14 cellular contexts compared by ENCODE assay signal in the genomic region with DNA sequence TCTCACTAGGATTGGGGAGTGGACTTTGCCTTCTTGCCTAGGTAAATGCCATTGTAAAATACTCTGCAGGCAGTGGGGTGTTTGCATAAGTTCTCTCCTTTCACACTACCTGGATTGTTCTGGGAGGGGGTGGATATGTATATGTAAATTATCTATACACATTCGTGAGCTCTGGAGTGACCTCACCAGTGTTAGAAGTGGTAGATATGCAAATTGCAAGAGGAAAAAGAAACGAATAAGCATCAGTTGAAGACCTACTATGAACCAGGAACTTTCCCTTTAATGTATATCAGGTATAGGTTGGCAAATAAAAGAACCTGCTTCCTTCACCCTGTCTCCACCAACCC. TPM values are rescaled to one million over a fixed set of nuclear protein-coding genes. Genes with fewer than 3 reads are reported as not detected.
A peak's percentile ranks its signal among the peaks of the same experiment; 100 is the strongest.
DNase-seq lines count a peak whose midpoint lies in the region; TF ChIP-seq lines count a peak whose summit lies in the region.
"Had no signal": no experiment of that assay in that cellular context is flagged by ENCODE, and none has a peak within 500 bp of the region (broad histone marks: within the 10 kb centered on the region; RNA-seq: fewer than 3 reads in every experiment).

No MANE protein-coding gene starts in this region.

- no peak overlapping the region for H3K27ac ChIP-seq in CD4-positive, alpha-beta memory T cell (ENCODE audit: low read depth, low read length)
- H3K27ac ChIP-seq: SJSA1 had no signal

- H3K36me3 Mint-ChIP-seq in CD4-positive, alpha-beta memory T cell = peaks cover 0 to 1% of the 10 kb centered on the region in 2 donors
- H3K36me3 Mint-ChIP-seq in activated T-helper 1 cell treated with anti-CD3 and anti-CD28 coated beads, Interleukin-12 subunit alpha, Interleukin-12 subunit beta, Interleukin-2, Interleukin-4 antibody, amounts not matched to agents 30 ng/mL and 10 ng/mL and 1 ng/mL, durations not matched to agents 14 hours and 24 hours and 36 hours (ENCODE audit: low read depth) = peaks cover 2% of the 10 kb centered on the region
- H3K36me3 Mint-ChIP-seq in mesothelial cell of epicardium = no peaks in the 10 kb centered on the region

- H3K4me1 ChIP-seq in CD4-positive, alpha-beta memory T cell (ENCODE audit: insufficient read depth, low read length) = peaks cover 10% of the 10 kb centered on the region

- peak overlapping the region in 7 of 8 donors; percentile 9 to 67 (median 44) for H3K4me3 Mint-ChIP-seq in CD4-positive, alpha-beta memory T cell
- peak overlapping the region; percentile 40 for H3K4me3 Mint-ChIP-seq in activated T-helper 1 cell treated with anti-CD3 and anti-CD28 coated beads, Interleukin-12 subunit alpha, Interleukin-12 subunit beta, Interleukin-2, Interleukin-4 antibody, amounts not matched to agents 30 ng/mL and 10 ng/mL and 1 ng/mL, durations not matched to agents 14 hours and 24 hours and 36 hours
- H3K4me3 Mint-ChIP-seq in mesothelial cell of epicardium = peak overlapping the region; percentile 95

- no peak for DNase-seq in CD4-positive, alpha-beta memory T cell
- DNase-seq in GM12865 (ENCODE audit: low read depth) = peak; percentile 28
- DNase-seq in activated T-helper 1 cell treated with anti-CD3 and anti-CD28 coated beads, Interleukin-12 subunit alpha, Interleukin-12 subunit beta, Interleukin-2, Interleukin-4 antibody, amounts not matched to agents 30 ng/mL and 10 ng/mL and 1 ng/mL, durations not matched to agents 14 hours and 24 hours and 36 hours (ENCODE audit: low spot score) = no peak
- DNase-seq in mesothelial cell of epicardium (ENCODE audit: low spot score in 2 of 2, unreplicated experiment in 2 of 2) = no peak
- DNase-seq in NCI-H128 (lab: John Stamatoyannopoulos, UW; ENCODE audit: unreplicated experiment) = no peak
- no peak for DNase-seq in amniotic stem cell (lab: John Stamatoyannopoulos, UW)
- DNase-seq in GF-D8 (lab: John Stamatoyannopoulos, UW) = no peak
- DNase-seq: effector memory CD4-positive, alpha-beta T cell; foreskin melanocyte; NCI-H1417 had no signal

- H3K9me3 Mint-ChIP-seq in CD4-positive, alpha-beta memory T cell = peaks cover 0 to 14% (median 7%) of the 10 kb centered on the region in 8 donors
- H3K9me3 Mint-ChIP-seq in activated T-helper 1 cell treated with anti-CD3 and anti-CD28 coated beads, Interleukin-12 subunit alpha, Interleukin-12 subunit beta, Interleukin-2, Interleukin-4 antibody, amounts not matched to agents 30 ng/mL and 10 ng/mL and 1 ng/mL, durations not matched to agents 14 hours and 24 hours and 36 hours = peaks cover 4% of the 10 kb centered on the region
- H3K9me3 Mint-ChIP-seq in mesothelial cell of epicardium = no peaks in the 10 kb centered on the region

- H3K9me3 ChIP-seq in CD4-positive, alpha-beta memory T cell (ENCODE audit: control insufficient read depth in 1 of 2, low read length in 2 of 2) = no peaks in the 10 kb centered on the region

- H3K36me3 ChIP-seq in CD4-positive, alpha-beta memory T cell (ENCODE audit: insufficient read depth, low read length) = no peaks in the 10 kb centered on the region

- no peak overlapping the region for H3K4me3 ChIP-seq in CD4-positive, alpha-beta memory T cell (ENCODE audit: low read length in 2 of 2)
- H3K4me3 ChIP-seq in GM12865 (ENCODE audit: low read depth, low read length) = no peak overlapping the region

- POLR2A ChIA-PET in CD4-positive, alpha-beta memory T cell (lab: Charles Lee; ENCODE audit: partially characterized antibody) = no interaction called here

- peaks cover 27% of the 10 kb centered on the region for H3K27me3 ChIP-seq in CD4-positive, alpha-beta memory T cell (ENCODE audit: insufficient read depth, low read length)

- peaks cover 8 to 11% (median 10%) of the 10 kb centered on the region in 4 donors for H3K4me1 Mint-ChIP-seq in CD4-positive, alpha-beta memory T cell
- H3K4me1 Mint-ChIP-seq in activated T-helper 1 cell treated with anti-CD3 and anti-CD28 coated beads, Interleukin-12 subunit alpha, Interleukin-12 subunit beta, Interleukin-2, Interleukin-4 antibody, amounts not matched to agents 30 ng/mL and 10 ng/mL and 1 ng/mL, durations not matched to agents 14 hours and 24 hours and 36 hours (ENCODE audit: low read depth) = peaks cover 11% of the 10 kb centered on the region
- H3K4me1 Mint-ChIP-seq in mesothelial cell of epicardium = peaks cover 33% of the 10 kb centered on the region

- no peak for TF ChIP-seq CTCF in GM12865 (IDR thresholded peaks at IDR 0.05; ENCODE audit: insufficient read depth, low read depth, low read length, missing control alignments)
- TF ChIP-seq CTCF in mesothelial cell of epicardium (IDR thresholded peaks at IDR 0.05; ENCODE audit: unreplicated experiment) = no peak

- H3K27ac Mint-ChIP-seq in CD4-positive, alpha-beta memory T cell = no peak overlapping the region
- no peak overlapping the region for H3K27ac Mint-ChIP-seq in activated T-helper 1 cell treated with anti-CD3 and anti-CD28 coated beads, Interleukin-12 subunit alpha, Interleukin-12 subunit beta, Interleukin-2, Interleukin-4 antibody, amounts not matched to agents 30 ng/mL and 10 ng/mL and 1 ng/mL, durations not matched to agents 14 hours and 24 hours and 36 hours
- no peak overlapping the region for H3K27ac Mint-ChIP-seq in mesothelial cell of epicardium

- H3K27me3 Mint-ChIP-seq in CD4-positive, alpha-beta memory T cell = peaks cover 49 to 51% of the 10 kb centered on the region in 2 donors
- peaks cover 79% of the 10 kb centered on the region for H3K27me3 Mint-ChIP-seq in activated T-helper 1 cell treated with anti-CD3 and anti-CD28 coated beads, Interleukin-12 subunit alpha, Interleukin-12 subunit beta, Interleukin-2, Interleukin-4 antibody, amounts not matched to agents 30 ng/mL and 10 ng/mL and 1 ng/mL, durations not matched to agents 14 hours and 24 hours and 36 hours (ENCODE audit: insufficient read depth)
- H3K27me3 Mint-ChIP-seq in mesothelial cell of epicardium (ENCODE audit: low read depth) = no peaks in the 10 kb centered on the region

- CTCF ChIA-PET in CD4-positive, alpha-beta memory T cell (lab: Charles Lee; ENCODE audit: partially characterized antibody) = no interaction called here

- intact Hi-C loops in CD4-positive, alpha-beta memory T cell (cut with micrococcal nuclease) = no loop called here
- intact Hi-C loops in activated T-helper 1 cell treated with anti-CD3 and anti-CD28 coated beads, Interleukin-12 subunit alpha, Interleukin-12 subunit beta, Interleukin-2, Interleukin-4 antibody, amounts not matched to agents 30 ng/mL and 10 ng/mL and 1 ng/mL, durations not matched to agents 14 hours and 24 hours and 36 hours (cut with micrococcal nuclease) = no loop called here

RNA-seq across cellular contexts. Expression of a gene that starts 1.5 kb away (rescaled TPM):
- 10 to 100 TPM; 22.7 to 24.1 TPM for total RNA-seq in CD4-positive, alpha-beta memory T cell
- 10 to 100 TPM in 1 of 2 donors, 1 to 10 TPM in 1; 7.9 to 19.1 TPM for polyA plus RNA-seq in CD4-positive, alpha-beta memory T cell
- 3.2 and 4.2 TPM in 2 replicates for total RNA-seq in activated T-helper 1 cell treated with anti-CD3 and anti-CD28 coated beads, Interleukin-12 subunit alpha, Interleukin-12 subunit beta, Interleukin-2, Interleukin-4 antibody, amounts not matched to agents 30 ng/mL and 10 ng/mL and 1 ng/mL, durations not matched to agents 14 hours and 24 hours and 36 hours
- total RNA-seq in mesothelial cell of epicardium = 48.2 to 52.5 TPM (median 52.3 TPM) in 3 replicates

RNA-seq across cellular contexts. Expression of a gene that starts 52.6 kb away (rescaled TPM):
- not detected for total RNA-seq in CD4-positive, alpha-beta memory T cell
- not detected for polyA plus RNA-seq in CD4-positive, alpha-beta memory T cell
- total RNA-seq in activated T-helper 1 cell treated with anti-CD3 and anti-CD28 coated beads, Interleukin-12 subunit alpha, Interleukin-12 subunit beta, Interleukin-2, Interleukin-4 antibody, amounts not matched to agents 30 ng/mL and 10 ng/mL and 1 ng/mL, durations not matched to agents 14 hours and 24 hours and 36 hours = not detected in 2 replicates
- total RNA-seq in mesothelial cell of epicardium = not detected in 3 replicates
- total RNA-seq: HT1080, myocyte, SJSA1 had no signal
- polyA plus RNA-seq: keratinocyte had no signal

Comparison
In these comparisons a context has a peak if more than half of its experiments do, and no peak if none do; other contexts are left out.
1. H3K4me3 Mint-ChIP-seq: peak in every context shown above with its lines; median percentile 95 in mesothelial cell of epicardium; 44 in CD4-positive, alpha-beta memory T cell; 40 in activated T-helper 1 cell treated with anti-CD3 and anti-CD28 coated beads, Interleukin-12 subunit alpha, Interleukin-12 subunit beta, Interleukin-2, Interleukin-4 antibody, amounts not matched to agents 30 ng/mL and 10 ng/mL and 1 ng/mL, durations not matched to agents 14 hours and 24 hours and 36 hours.